Comparison of ENCODE assay signal across 1 cellular context in genomic region chr6:111482236-111482958, GRCh38.
TF ChIP-seq lines count a peak whose summit lies in the region.

No MANE protein-coding gene starts in this region.

TF ChIP-seq in K562, 482 proteins besides CTCF, POLR2A, EP300 and RAD21 (continued from another document):
- TF ChIP-seq RREB1 (CRISPR knock-in tag; IDR thresholded peaks at IDR 0.05) = no peak
- TF ChIP-seq PTTG1 (tag; IDR thresholded peaks at IDR 0.05; ENCODE audit: low read depth) = no peak
- peak; percentile 8 for TF ChIP-seq FIP1L1 (IDR thresholded peaks at IDR 0.05; ENCODE audit: low read depth, low read length, poor library complexity, severe bottlenecking)
- 0 out of 2 replicates have a peak, but pooled peaks have one; percentile 26 for TF ChIP-seq NCOA6 (IDR thresholded peaks at IDR 0.05)
- no peak for TF ChIP-seq TCF15 (CRISPR knock-in tag; IDR thresholded peaks at IDR 0.05)
- no peak for TF ChIP-seq ILF3 (IDR thresholded peaks at IDR 0.05; ENCODE audit: borderline replicate concordance)
- no peak for TF ChIP-seq KDM2B (CRISPR knock-in tag; IDR thresholded peaks at IDR 0.05)
- TF ChIP-seq SIRT6 (IDR thresholded peaks at IDR 0.05; ENCODE audit: low read depth, low read length) = no peak
- TF ChIP-seq ZNF212 (CRISPR knock-in tag; IDR thresholded peaks at IDR 0.05) = no peak
- TF ChIP-seq FOXJ2 (tag; IDR thresholded peaks at IDR 0.05) = no peak
- no peak for TF ChIP-seq NCOR1 (IDR thresholded peaks at IDR 0.05)
- TF ChIP-seq OTX1 (CRISPR knock-in tag; IDR thresholded peaks at IDR 0.05) = no peak
- peak; percentile 58; the same call in 1 of the 2 replicates for TF ChIP-seq NFIC (IDR thresholded peaks at IDR 0.05)
- peak; percentile 11; the same call in 1 of the 2 replicates for TF ChIP-seq L3MBTL2 (IDR thresholded peaks at IDR 0.05)
- TF ChIP-seq NONO (IDR thresholded peaks at IDR 0.05; ENCODE audit: low read depth in 2 of 2, low read length in 1 of 2) = peak in 1 of 2 experiments; percentile 66; a peak in 2 of 4 replicates
- TF ChIP-seq JUND (IDR thresholded peaks at IDR 0.05; ENCODE audit: borderline replicate concordance, low read depth, low read length) = 0 out of 2 replicates have a peak, but pooled peaks have one; percentile 5
- no peak for TF ChIP-seq JUND (tag; IDR thresholded peaks at IDR 0.05; ENCODE audit: borderline replicate concordance, low read depth, low read length)
- TF ChIP-seq CCNT2 (IDR thresholded peaks at IDR 0.05; ENCODE audit: borderline replicate concordance, extremely low read depth, insufficient read length, low read depth, low read length) = peak; percentile 39
- 0 out of 4 replicates have a peak, but pooled peaks of 1 of the 2 experiments have one; percentile 2 for TF ChIP-seq MNT (conservative IDR thresholded peaks at IDR 0.05)
- no peak for TF ChIP-seq ZNF655 (CRISPR knock-in tag; IDR thresholded peaks at IDR 0.05)
- TF ChIP-seq HBP1 (CRISPR knock-in tag; IDR thresholded peaks at IDR 0.05) = no peak
- no peak for TF ChIP-seq ZKSCAN8 (CRISPR knock-in tag; IDR thresholded peaks at IDR 0.05)
- TF ChIP-seq RBM15 (IDR thresholded peaks at IDR 0.05; ENCODE audit: insufficient read depth, low read length) = no peak
- TF ChIP-seq GATAD2B (IDR thresholded peaks at IDR 0.05; ENCODE audit: borderline replicate concordance) = peak; percentile 77; the same call in 1 of the 2 replicates
- TF ChIP-seq HES1 (IDR thresholded peaks at IDR 0.05; ENCODE audit: low read depth) = no peak
- TF ChIP-seq MTA2 (IDR thresholded peaks at IDR 0.05; ENCODE audit: low read depth) = no peak
- no peak for TF ChIP-seq ZNF77 (CRISPR knock-in tag; IDR thresholded peaks at IDR 0.05)
- TF ChIP-seq ZNF398 (CRISPR knock-in tag; IDR thresholded peaks at IDR 0.05) = no peak
- TF ChIP-seq RBBP5 (IDR thresholded peaks at IDR 0.05; ENCODE audit: borderline replicate concordance, insufficient read depth, low read length, poor library complexity, severe bottlenecking) = peak; percentile 92
- peak; percentile 81 to 93 for TF ChIP-seq UBTF (IDR thresholded peaks at IDR 0.05; ENCODE audit: borderline replicate concordance in 1 of 2, low read depth in 2 of 2, low read length in 2 of 2)
- no peak for TF ChIP-seq ZNF444 (CRISPR knock-in tag; IDR thresholded peaks at IDR 0.05)
- TF ChIP-seq HNRNPH1 (optimal IDR thresholded peaks at IDR 0.05; ENCODE audit: low read depth, low read length) = no peak
- no peak for TF ChIP-seq ZNF79 (CRISPR knock-in tag; IDR thresholded peaks at IDR 0.05; ENCODE audit: low read depth)
- TF ChIP-seq TAF15 (IDR thresholded peaks at IDR 0.05; ENCODE audit: low read depth, low read length) = no peak
- TF ChIP-seq EWSR1 (IDR thresholded peaks at IDR 0.05; ENCODE audit: borderline replicate concordance, low read depth, partially characterized antibody) = no peak
